In the genomic region with DNA sequence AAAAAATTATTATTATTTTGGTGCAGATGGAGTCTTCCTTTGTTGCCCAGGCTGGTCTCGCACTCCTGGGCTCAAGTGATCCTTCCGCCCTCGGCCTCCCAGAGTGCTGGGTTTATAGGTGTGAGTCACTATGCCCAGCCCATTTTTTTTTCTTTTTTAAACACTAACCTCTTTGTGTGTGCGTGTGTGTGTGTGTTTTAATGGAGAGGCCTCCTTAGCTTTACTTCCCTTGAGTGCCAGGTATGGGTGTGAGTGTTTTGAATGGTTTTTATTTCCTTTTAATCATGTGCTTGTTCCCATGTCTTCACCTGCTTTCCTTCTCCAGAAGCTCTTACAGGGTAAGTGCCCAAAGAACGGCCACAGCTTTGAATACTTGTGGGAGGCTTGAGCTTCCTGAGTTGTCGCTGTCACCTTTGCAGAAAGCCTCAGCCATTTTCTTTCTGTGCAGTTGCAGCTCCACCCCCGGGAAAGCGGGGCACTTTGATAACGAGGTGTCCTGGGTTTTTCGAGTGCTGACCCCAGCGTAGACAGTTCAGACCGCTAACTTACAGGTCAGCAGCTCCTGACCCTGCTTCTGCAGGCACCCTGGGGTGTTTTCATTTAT, we compare ENCODE assay signal across 1 cellular context.
TF ChIP-seq lines count a peak whose summit lies in the region.

No MANE protein-coding gene starts in this region.

TF ChIP-seq in GM23338, 12 proteins besides CTCF, POLR2A, EP300 and RAD21 (continued from another document):
- TF ChIP-seq, protein P1, sequence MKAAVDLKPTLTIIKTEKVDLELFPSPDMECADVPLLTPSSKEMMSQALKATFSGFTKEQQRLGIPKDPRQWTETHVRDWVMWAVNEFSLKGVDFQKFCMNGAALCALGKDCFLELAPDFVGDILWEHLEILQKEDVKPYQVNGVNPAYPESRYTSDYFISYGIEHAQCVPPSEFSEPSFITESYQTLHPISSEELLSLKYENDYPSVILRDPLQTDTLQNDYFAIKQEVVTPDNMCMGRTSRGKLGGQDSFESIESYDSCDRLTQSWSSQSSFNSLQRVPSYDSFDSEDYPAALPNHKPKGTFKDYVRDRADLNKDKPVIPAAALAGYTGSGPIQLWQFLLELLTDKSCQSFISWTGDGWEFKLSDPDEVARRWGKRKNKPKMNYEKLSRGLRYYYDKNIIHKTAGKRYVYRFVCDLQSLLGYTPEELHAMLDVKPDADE (IDR thresholded peaks at IDR 0.05): no peak
- no peak for TF ChIP-seq ZNF114 (CRISPR knock-in tag; IDR thresholded peaks at IDR 0.05)
